ENCODE assay signal across 16 cellular contexts in genomic region chr7:24442170-24442777, GRCh38.
DNase-seq lines count a peak whose midpoint lies in the region; ATAC-seq and TF ChIP-seq lines count a peak whose summit lies in the region.
"Had no signal": no experiment of that assay in that cellular context is flagged by ENCODE, and none has a peak within 500 bp of the region (broad histone marks: within the 10 kb centered on the region; RNA-seq: fewer than 3 reads in every experiment).

No MANE protein-coding gene starts in this region.

- H3K4me1 ChIP-seq in heart left ventricle: peaks cover 0 to 17% (median 0%) of the 10 kb centered on the region in 12 donors
- H3K4me1 ChIP-seq: breast epithelium had no signal

- DNase-seq in Ammon's horn (ENCODE audit: low spot score): peak; percentile 8
- peak; percentile 20 for DNase-seq in inferior parietal cortex (ENCODE audit: extremely low spot score)
- no peak for DNase-seq in activated gamma-delta T cell (lab: John Stamatoyannopoulos, UW)
- DNase-seq in heart left ventricle: no peak
- no peak for DNase-seq in effector CD4-positive, alpha-beta T cell
- DNase-seq in mucosa of gallbladder (ENCODE audit: low spot score): no peak
- DNase-seq: ACHN; activated CD4-positive, CD25-positive, alpha-beta regulatory T cell treated with anti-CD3 and anti-CD28 coated beads, Interleukin-2, amount 50 U/mL, for 72 hours; NCI-H1694; NCI-H446; psoas muscle; SIG-M5 had no signal

- ATAC-seq in GM19025 (IDR thresholded peaks at IDR 0.05; ENCODE audit: low read depth, unreplicated experiment) (peak; percentile 28), HG02798 (IDR thresholded peaks at IDR 0.05; ENCODE audit: poor library complexity, unreplicated experiment) (peak; percentile 26), heart left ventricle (no peak)

- H3K27ac ChIP-seq in heart left ventricle: no peak overlapping the region
- H3K27ac ChIP-seq: breast epithelium, psoas muscle had no signal

- no peak for TF ChIP-seq POLR2A in heart left ventricle (IDR thresholded peaks at IDR 0.05)

- TF ChIP-seq CTCF in heart left ventricle (IDR thresholded peaks at IDR 0.05): no peak

- intact Hi-C loops in heart left ventricle (cut with DNase I): no loop called here

- WGBS in heart left ventricle, 4 donors: 57 to 78% (median 70%) methylated on average over 4 of the region's 4 CpGs

- no peaks in the 10 kb centered on the region for H3K27me3 ChIP-seq in heart left ventricle

- no peaks in the 10 kb centered on the region for H3K9me3 ChIP-seq in heart left ventricle
- H3K9me3 ChIP-seq: breast epithelium, psoas muscle had no signal

- no peak overlapping the region for H3K4me3 ChIP-seq in heart left ventricle
- H3K4me3 ChIP-seq: breast epithelium, lung, psoas muscle had no signal

- H3K36me3 ChIP-seq in heart left ventricle: no peaks in the 10 kb centered on the region
- H3K36me3 ChIP-seq: breast epithelium had no signal

Comparison
In these comparisons a context has a peak if more than half of its experiments do, and no peak if none do; other contexts are left out.
1. DNase-seq: peak in Ammon's horn (single experiment) and inferior parietal cortex (single experiment); none in activated gamma-delta T cell (single experiment), heart left ventricle (0 of 5), effector CD4-positive, alpha-beta T cell (single experiment) and mucosa of gallbladder (single experiment).
2. ATAC-seq: peak in GM19025 (single experiment) and HG02798 (single experiment); none in heart left ventricle (0 of 4).